12 cellular contexts compared by ENCODE assay signal in the genomic region with DNA sequence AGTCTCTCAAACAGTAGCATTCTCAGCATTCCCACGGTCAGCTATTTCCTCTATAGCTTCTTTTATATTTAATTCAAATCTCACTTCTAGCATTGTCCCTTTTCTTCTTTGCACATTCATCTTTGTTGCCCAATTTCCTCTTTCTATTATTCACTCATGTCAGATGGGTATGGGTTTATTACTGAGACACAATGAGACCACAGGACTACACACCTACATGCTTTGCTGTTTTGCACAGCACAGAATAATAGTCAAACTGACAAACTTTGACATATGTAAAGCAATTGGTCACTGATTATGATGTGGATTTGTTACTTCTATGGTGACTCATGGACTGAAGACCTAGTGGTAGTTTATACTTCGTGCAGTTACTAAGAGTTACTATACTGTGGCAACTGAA. TPM values are rescaled to one million over a fixed set of nuclear protein-coding genes. Genes with fewer than 3 reads are reported as not detected.
DNase-seq lines count a peak whose midpoint lies in the region; ATAC-seq and TF ChIP-seq lines count a peak whose summit lies in the region.
"Had no signal": no experiment of that assay in that cellular context is flagged by ENCODE, and none has a peak within 500 bp of the region (broad histone marks: within the 10 kb centered on the region; RNA-seq: fewer than 3 reads in every experiment).

No MANE protein-coding gene starts in this region.

- no peak for TF ChIP-seq EP300 in sigmoid colon (IDR thresholded peaks at IDR 0.05)

- ATAC-seq in GM18907 (IDR thresholded peaks at IDR 0.05; ENCODE audit: unreplicated experiment) (peak; percentile 60), HG02623 (IDR thresholded peaks at IDR 0.05; ENCODE audit: unreplicated experiment) (peak; percentile 34)

- H3K9me3 ChIP-seq in neutrophil = no peaks in the 10 kb centered on the region
- H3K9me3 ChIP-seq in sigmoid colon = peaks cover 0 to 9% (median 2%) of the 10 kb centered on the region in 4 donors

- H3K4me3 ChIP-seq in neutrophil (ENCODE audit: low read depth in 1 of 2, low read length in 1 of 2) = no peak overlapping the region
- H3K4me3 ChIP-seq in sigmoid colon = no peak overlapping the region
- H3K4me3 ChIP-seq in dorsolateral prefrontal cortex = no peak overlapping the region

- peaks cover 2% of the 10 kb centered on the region for H3K27me3 ChIP-seq in neutrophil
- no peaks in the 10 kb centered on the region for H3K27me3 ChIP-seq in sigmoid colon
- peaks cover 0 to 24% (median 0%) of the 10 kb centered on the region in 45 donors for H3K27me3 ChIP-seq in dorsolateral prefrontal cortex

- in situ Hi-C loops in KBM-7 (cut with MboI; ENCODE audit: low pct_unique_long_range_greater_than_20kb, low sequenced_read_pairs) = no loop called here

- intact Hi-C loops in sigmoid colon (cut with DNase I) = no loop called here
- intact Hi-C loops in dorsolateral prefrontal cortex (cut with DNase I) = no loop called here

- H3K36me3 ChIP-seq in neutrophil (no peaks in the 10 kb centered on the region), sigmoid colon (no peaks in the 10 kb centered on the region)

- H3K27ac ChIP-seq in neutrophil (peak overlapping the region; percentile 57), sigmoid colon (no peak overlapping the region), dorsolateral prefrontal cortex (no peak overlapping the region)

- no peak for TF ChIP-seq CTCF in neutrophil (IDR thresholded peaks at IDR 0.05)
- TF ChIP-seq CTCF in sigmoid colon (IDR thresholded peaks at IDR 0.05) = no peak
- TF ChIP-seq CTCF in dorsolateral prefrontal cortex (IDR thresholded peaks at IDR 0.05 in 54 of 56, conservative IDR thresholded peaks at IDR 0.05 in 2 of 56; ENCODE audit: low read depth in 1 of 56, partially characterized antibody in 56 of 56) = no peak

- H3K4me1 ChIP-seq in neutrophil (ENCODE audit: control insufficient read depth in 1 of 2, insufficient read depth in 1 of 2, low read depth in 1 of 2, low read length in 1 of 2) = peaks cover 22 to 34% of the 10 kb centered on the region in 2 experiments
- no peaks in the 10 kb centered on the region for H3K4me1 ChIP-seq in sigmoid colon

- WGBS in sigmoid colon, 2 donors = 49 to 55% methylated on average over 2 of the region's 2 CpGs

- TF ChIP-seq POLR2A in sigmoid colon (IDR thresholded peaks at IDR 0.05) = no peak

- peak; percentile 7 for DNase-seq in KBM-7
- DNase-seq in T-helper 9 cell = no peak
- DNase-seq in 8988T = no peak
- DNase-seq in sigmoid colon = no peak
- DNase-seq in dorsolateral prefrontal cortex = no peak
- DNase-seq: cerebellar nuclear complex, IMR-90, RPMI8226 had no signal

RNA-seq across cellular contexts. Expression of a gene that starts 5.8 kb away (rescaled TPM):
- 1 to 10 TPM in 2 of 4 donors, under 1 TPM in 1, not detected in 1; 0.99 to 4.3 (median 1.1) TPM for total RNA-seq in sigmoid colon
- polyA plus RNA-seq in sigmoid colon = 1 to 10 TPM in 2 of 3 donors, not detected in 1; 1.2 to 9.9 TPM
- under 1 TPM in 4 of 120 experiments, not detected in 116; 0.32 to 0.90 (median 0.50) TPM for total RNA-seq in dorsolateral prefrontal cortex
- total RNA-seq: IMR-90, pulmonary artery endothelial cell had no signal
- polyA plus RNA-seq: IMR-90 had no signal

RNA-seq across cellular contexts. Expression of a gene that starts 29.7 kb away (rescaled TPM):
- total RNA-seq in sigmoid colon (not detected), dorsolateral prefrontal cortex (not detected)
- under 1 TPM in 1 of 3 donors, not detected in 2; 0.90 TPM for polyA plus RNA-seq in sigmoid colon
- total RNA-seq: IMR-90, pulmonary artery endothelial cell had no signal
- polyA plus RNA-seq: IMR-90 had no signal

RNA-seq across cellular contexts. Expression of a gene that starts 47.4 kb away (rescaled TPM):
- total RNA-seq in sigmoid colon = not detected
- under 1 TPM in 1 of 3 donors, not detected in 2; 0.12 TPM for polyA plus RNA-seq in sigmoid colon
- total RNA-seq in dorsolateral prefrontal cortex = not detected
- total RNA-seq: IMR-90, pulmonary artery endothelial cell had no signal
- polyA plus RNA-seq: IMR-90 had no signal
